Comparison of ENCODE assay signal across 31 cellular contexts in genomic region chr5:166942948-166943347, GRCh38.
"Had no signal": no experiment of that assay in that cellular context is flagged by ENCODE, and none has a peak within 500 bp of the region (broad histone marks: within the 10 kb centered on the region; RNA-seq: fewer than 3 reads in every experiment).

No MANE protein-coding gene starts in this region.

- H3K36me3 ChIP-seq: adrenal gland, ascending aorta, brain microvascular endothelial cell, breast epithelium, cardiac muscle cell had no signal

- DNase-seq: activated effector memory CD4-positive, alpha-beta T cell treated with anti-CD3 and anti-CD28 coated beads, Interleukin-2, amount 50 U/mL, for 16 hours; activated effector memory CD4-positive, alpha-beta T cell treated with Interleukin-2 at 50 U/mL for 16 hours; activated gamma-delta T cell; activated gamma-delta T cell treated with Interleukin-2 at 50 U/mL for 16 hours; activated naive CD4-positive, alpha-beta T cell; activated naive CD4-positive, alpha-beta T cell treated with anti-CD3 and anti-CD28 coated beads for 36 hours; activated naive CD4-positive, alpha-beta T cell treated with anti-CD3 and anti-CD28 coated beads, Interleukin-2, amount 10 ng/mL, durations not matched to agents 7 days and 5 days; activated naive CD4-positive, alpha-beta T cell treated with anti-CD3 and anti-CD28 coated beads, Interleukin-2, amount 50 U/mL, for 16 hours; activated naive CD4-positive, alpha-beta T cell treated with Interleukin-2 at 50 U/mL for 16 hours; activated naive CD8-positive, alpha-beta T cell treated with anti-CD3 and anti-CD28 coated beads for 36 hours; activated naive CD8-positive, alpha-beta T cell treated with anti-CD3 and anti-CD28 coated beads, Interleukin-2, amount 10 ng/mL, durations not matched to agents 7 days and 5 days; activated naive CD8-positive, alpha-beta T cell treated with anti-CD3 and anti-CD28 coated beads, Interleukin-2, amount 50 U/mL, for 24 hours; activated T-cell treated with anti-CD3 and anti-CD28 coated beads, Interleukin-2, amount 50 U/mL, for 24 hours; activated T-cell treated with anti-CD3 and anti-CD28 coated beads, Interleukin-2, amount 50 U/mL, for 4 hours; activated T-cell treated with anti-CD3 and anti-CD28 coated beads, Interleukin-2, amount 50 U/mL, for 48 hours; activated T-cell treated with anti-CD3 and anti-CD28 coated beads, Interleukin-2, amount 50 U/mL, for 72 hours; adrenal gland; amniotic stem cell; amygdala; anterior cingulate cortex; aorta; body of pancreas; brain microvascular endothelial cell; caudate nucleus; central memory CD4-positive, alpha-beta T cell; cerebellar nuclear complex had no signal

- H3K4me1 ChIP-seq: adrenal gland, ascending aorta, body of pancreas, breast epithelium had no signal

- H3K27ac ChIP-seq: adrenal gland, ascending aorta, body of pancreas, brain microvascular endothelial cell, breast epithelium, cardiac muscle cell had no signal

- H3K9me3 ChIP-seq: adrenal gland, body of pancreas had no signal

- H3K27me3 ChIP-seq: adrenal gland, ascending aorta, body of pancreas, brain microvascular endothelial cell, breast epithelium, cardiac muscle cell had no signal

- ATAC-seq: activated naive CD4-positive, alpha-beta T cell treated with anti-CD3 and anti-CD28 coated beads, Interleukin-2, amount 50 U/mL, for 72 hours; activated naive CD8-positive, alpha-beta T cell treated with anti-CD3 and anti-CD28 coated beads, Interleukin-2, amount 50 U/mL, for 24 hours; activated T-cell treated with anti-CD3 and anti-CD28 coated beads, Interleukin-2, amount 50 U/mL, for 4 hours; activated T-cell treated with anti-CD3 and anti-CD28 coated beads, Interleukin-2, amount 50 U/mL, for 72 hours; activated T-helper 17 cell treated with anti-CD3 and anti-CD28 coated beads, Interleukin-2, amount 50 U/mL, for 72 hours; body of pancreas had no signal

- H3K4me3 ChIP-seq: adrenal gland, ascending aorta, body of pancreas, breast epithelium, cardiac muscle cell had no signal
